Comparison of ENCODE assay signal across 29 cellular contexts in genomic region chr6:2000962-2001361, GRCh38.
"Had no signal": no experiment of that assay in that cellular context is flagged by ENCODE, and none has a peak within 500 bp of the region (broad histone marks: within the 10 kb centered on the region; RNA-seq: fewer than 3 reads in every experiment).

No MANE protein-coding gene starts in this region.

- H3K4me3 ChIP-seq: colonic mucosa, coronary artery, dorsolateral prefrontal cortex, esophagus muscularis mucosa, esophagus squamous epithelium, gastrocnemius medialis, gastroesophageal sphincter, heart left ventricle, heart right ventricle had no signal

- DNase-seq: colonic mucosa; cortex of kidney; dermis blood vessel endothelial cell; dorsolateral prefrontal cortex; effector CD4-positive, alpha-beta T cell; effector CD8-positive, alpha-beta T cell; effector memory CD4-positive, alpha-beta T cell; effector memory CD8-positive, alpha-beta T cell; endodermal cell; erythroblast; esophagus squamous epithelium; foreskin fibroblast; foreskin keratinocyte; foreskin melanocyte; gastrocnemius medialis; glutamatergic neuron; head of caudate nucleus; heart left ventricle; heart right ventricle had no signal

- H3K27me3 ChIP-seq: colonic mucosa, dorsolateral prefrontal cortex, esophagus muscularis mucosa, foreskin keratinocyte, gastrocnemius medialis, gastroesophageal sphincter, heart left ventricle, heart right ventricle had no signal

- FAIRE-seq: colon, endometrium, endothelial cell of umbilical vein, frontal cortex had no signal

- H3K9me3 Mint-ChIP-seq: dendritic cell treated with granulocyte-macrophage colony-stimulating factor and Interleukin-4, amounts not matched to agents 40 ng/mL and 50 ng/mL, for 4 days; effector memory CD8-positive, alpha-beta T cell; endodermal cell had no signal

- H3K9me3 ChIP-seq: colonic mucosa, esophagus muscularis mucosa, esophagus squamous epithelium, gastroesophageal sphincter had no signal

- H3K27me3 Mint-ChIP-seq: dendritic cell treated with granulocyte-macrophage colony-stimulating factor and Interleukin-4, amounts not matched to agents 40 ng/mL and 50 ng/mL, for 4 days; effector memory CD8-positive, alpha-beta T cell had no signal

- H3K27ac ChIP-seq: colonic mucosa, coronary artery, dorsolateral prefrontal cortex, epithelial cell of prostate, esophagus muscularis mucosa, esophagus squamous epithelium, foreskin keratinocyte, gastrocnemius medialis, gastroesophageal sphincter, heart left ventricle, heart right ventricle had no signal

- ATAC-seq: effector memory CD8-positive, alpha-beta T cell; esophagus mucosa; foreskin keratinocyte; gastrocnemius medialis; gastroesophageal sphincter; heart left ventricle; heart right ventricle had no signal

- H3K4me1 ChIP-seq: colonic mucosa, esophagus muscularis mucosa, esophagus squamous epithelium, foreskin keratinocyte, gastrocnemius medialis, gastroesophageal sphincter, heart left ventricle, heart right ventricle had no signal

- H3K4me3 Mint-ChIP-seq: dendritic cell treated with granulocyte-macrophage colony-stimulating factor and Interleukin-4, amounts not matched to agents 40 ng/mL and 50 ng/mL, for 4 days; effector memory CD8-positive, alpha-beta T cell; endodermal cell had no signal

- H3K36me3 ChIP-seq: colonic mucosa, esophagus muscularis mucosa, esophagus squamous epithelium, gastrocnemius medialis, gastroesophageal sphincter, heart left ventricle, heart right ventricle had no signal
